17 cellular contexts compared by ENCODE assay signal in the genomic region with DNA sequence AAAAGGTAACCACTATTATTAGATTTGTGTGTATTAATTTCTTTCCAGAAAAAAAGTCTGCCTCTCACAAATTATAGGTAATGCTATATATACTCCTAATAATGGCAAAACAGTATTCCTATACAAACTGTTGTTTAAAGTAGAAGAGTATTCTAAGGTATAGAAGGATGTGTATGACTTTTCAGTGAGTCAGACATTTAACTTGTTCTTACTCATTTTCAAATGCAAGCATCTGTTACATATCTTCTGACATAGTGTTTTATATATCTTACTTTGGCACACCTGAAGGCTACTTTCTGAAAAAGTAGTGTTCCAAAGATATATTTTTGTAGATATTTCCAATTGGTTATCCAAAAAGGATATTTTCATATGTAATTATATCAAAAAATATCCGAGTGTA. TPM values are rescaled to one million over a fixed set of nuclear protein-coding genes. Genes with fewer than 3 reads are reported as not detected.
DNase-seq lines count a peak whose midpoint lies in the region; ATAC-seq and TF ChIP-seq lines count a peak whose summit lies in the region.
"Had no signal": no experiment of that assay in that cellular context is flagged by ENCODE, and none has a peak within 500 bp of the region (broad histone marks: within the 10 kb centered on the region; RNA-seq: fewer than 3 reads in every experiment).

No MANE protein-coding gene starts in this region.

- no peaks in the 10 kb centered on the region for H3K9me3 ChIP-seq in PC-3 (ENCODE audit: low read length)

- H2AFZ ChIP-seq in PC-3 (ENCODE audit: low read length), result no peak overlapping the region
- H2AFZ ChIP-seq: GM23248 had no signal

- POLR2A ChIA-PET in PC-3 (lab: Charles Lee; ENCODE audit: unreplicated experiment), result no interaction called here

- BruUV-seq in PC-3 (replicated peaks; lab: Mats Ljungman, UMichigan), result no TSS peak

- H3K4me2 ChIP-seq in PC-3 (ENCODE audit: low read length), result no peak overlapping the region
- H3K4me2 ChIP-seq: BLaER1 treated with 17β-estradiol and CSF1 and Interleukin-3, amounts not matched to agents 10 nM and 100 nM had no signal

- DNase-seq in HCEC 1CT (peak; percentile 38), PC-3 (peak; percentile 32), epithelial cell of esophagus (ENCODE audit: low read depth) (peak; percentile 39), NCI-H2107 treated with DMSO at 0.1 percent for 48 hours (lab: John Stamatoyannopoulos, UW; ENCODE audit: unreplicated experiment) (no peak), DMS79 treated with DMSO at 0.1 percent for 48 hours (lab: John Stamatoyannopoulos, UW) (no peak)
- DNase-seq: CD4-positive, alpha-beta T cell; CD8-positive, alpha-beta memory T cell; DMS 273 treated with DMSO at 0.1 percent for 48 hours; DMS79; GDM1; GM23248; H9; HFFc6 had no signal

- H3K36me3 ChIP-seq in PC-3 (ENCODE audit: low read depth, low read length), result no peaks in the 10 kb centered on the region
- H3K36me3 ChIP-seq: BLaER1 treated with 17β-estradiol and CSF1 and Interleukin-3, amounts not matched to agents 10 nM and 100 nM had no signal

- ATAC-seq in PC-3 (0 out of 2 replicates have a peak, but pooled peaks have one; percentile 4), HG03095 (IDR thresholded peaks at IDR 0.05; ENCODE audit: unreplicated experiment) (no peak)
- ATAC-seq: GM12878 had no signal

- H3K4me3 ChIP-seq in PC-3 (ENCODE audit: low read length) (no peak overlapping the region), epithelial cell of esophagus (ENCODE audit: low read length) (no peak overlapping the region)
- H3K4me3 ChIP-seq: BLaER1 treated with 17β-estradiol and CSF1 and Interleukin-3, amounts not matched to agents 10 nM and 100 nM; GM12878; GM23248 had no signal

- H4K20me1 ChIP-seq in PC-3 (ENCODE audit: low read length), result no peaks in the 10 kb centered on the region
- H4K20me1 ChIP-seq: BLaER1 treated with 17β-estradiol and CSF1 and Interleukin-3, amounts not matched to agents 10 nM and 100 nM had no signal

- intact Hi-C loops in PC-3 (cut with micrococcal nuclease), result loop anchor here (5.0 kb wide), 3 partner anchors 385 to 1695 kb away; no protein-coding TSS in a partner anchor

- no peak overlapping the region for H3K9ac ChIP-seq in PC-3 (ENCODE audit: low read length)
- H3K9ac ChIP-seq: BLaER1 treated with 17β-estradiol and CSF1 and Interleukin-3, amounts not matched to agents 10 nM and 100 nM; GM23248 had no signal

- no peaks in the 10 kb centered on the region for H3K9me2 ChIP-seq in PC-3 (replicated peaks; ENCODE audit: low read length)

- no peak overlapping the region for H3K27ac ChIP-seq in PC-3 (ENCODE audit: low read length)
- H3K27ac ChIP-seq: BLaER1 treated with 17β-estradiol and CSF1 and Interleukin-3, amounts not matched to agents 10 nM and 100 nM; GM23248 had no signal

- H3K4me1 ChIP-seq in PC-3 (ENCODE audit: insufficient read depth, low read length), result peaks cover 4% of the 10 kb centered on the region
- H3K4me1 ChIP-seq: BLaER1 treated with 17β-estradiol and CSF1 and Interleukin-3, amounts not matched to agents 10 nM and 100 nM had no signal

- H3K79me2 ChIP-seq in PC-3 (ENCODE audit: low read length), result no peaks in the 10 kb centered on the region

- no peaks in the 10 kb centered on the region for H3K27me3 ChIP-seq in PC-3 (ENCODE audit: low read length)
- H3K27me3 ChIP-seq: BLaER1 treated with 17β-estradiol and CSF1 and Interleukin-3, amounts not matched to agents 10 nM and 100 nM had no signal

- TF ChIP-seq CTCF in PC-3 (conservative IDR thresholded peaks at IDR 0.05; ENCODE audit: low read depth, low read length), result no peak
- TF ChIP-seq CTCF in epithelial cell of esophagus (IDR thresholded peaks at IDR 0.05; ENCODE audit: insufficient read depth, low read depth, low read length, missing control alignments), result no peak

- CTCF ChIA-PET in PC-3 (lab: Charles Lee), result no interaction called here

- no peaks in the 10 kb centered on the region for H3F3A ChIP-seq in PC-3 (ENCODE audit: low read length, unreplicated experiment)

RNA-seq across cellular contexts. Expression of a gene that starts 3.5 kb away (rescaled TPM):
- total RNA-seq in PC-3 (2014; rRNA removed), result 0.17 and 0.18 TPM in 2 replicates
- total RNA-seq: B cell; CD8-positive, alpha-beta memory T cell; GM23248; HFFc6 had no signal

Comparison
In these comparisons a context has a peak if more than half of its experiments do, and no peak if none do; other contexts are left out.
1. DNase-seq: peak in HCEC 1CT (single experiment), PC-3 (single experiment) and epithelial cell of esophagus (single experiment); none in NCI-H2107 treated with DMSO at 0.1 percent for 48 hours (single experiment) and DMS79 treated with DMSO at 0.1 percent for 48 hours (single experiment).